38 cellular contexts compared by ENCODE assay signal in the genomic region with DNA sequence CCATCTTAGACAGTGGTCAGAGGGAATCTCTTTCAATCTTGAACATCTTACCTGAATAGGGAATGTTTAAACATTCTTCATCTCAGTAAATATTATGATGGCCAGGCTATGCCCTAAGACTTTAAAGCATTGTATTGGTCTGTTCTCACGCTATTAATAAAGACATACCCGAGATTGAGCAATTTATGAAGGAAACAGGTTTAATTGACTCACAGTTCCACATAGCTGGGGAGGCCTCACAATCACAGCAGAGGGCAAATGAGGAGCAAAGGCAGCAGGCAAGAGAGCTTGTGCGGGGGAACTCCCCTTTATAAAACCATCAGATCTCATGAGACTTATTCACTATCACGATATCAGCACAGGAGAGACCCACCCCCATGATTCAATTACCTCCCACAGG. TPM values are rescaled to one million over a fixed set of nuclear protein-coding genes. Genes with fewer than 3 reads are reported as not detected.
"Had no signal": no experiment of that assay in that cellular context is flagged by ENCODE, and none has a peak within 500 bp of the region (broad histone marks: within the 10 kb centered on the region; RNA-seq: fewer than 3 reads in every experiment).

No MANE protein-coding gene starts in this region.

- H3K9me3 ChIP-seq: adrenal gland, ascending aorta, body of pancreas had no signal

- H3K36me3 ChIP-seq: adrenal gland, ascending aorta, brain microvascular endothelial cell, cardiac muscle cell had no signal

- H3K9me3 Mint-ChIP-seq: activated naive CD4-positive, alpha-beta T cell treated with anti-CD3 and anti-CD28 coated beads for 36 hours; activated naive CD4-positive, alpha-beta T cell treated with anti-CD3 and anti-CD28 coated beads, Interleukin-2, amount 10 ng/mL, durations not matched to agents 7 days and 5 days; activated naive CD4-positive, alpha-beta T cell treated with anti-CD3 and anti-CD28 coated beads, Interleukin-2, amount 50 U/mL, for 24 hours; activated naive CD8-positive, alpha-beta T cell treated with anti-CD3 and anti-CD28 coated beads for 36 hours; activated naive CD8-positive, alpha-beta T cell treated with anti-CD3 and anti-CD28 coated beads, Interleukin-2, amount 10 ng/mL, durations not matched to agents 7 days and 5 days had no signal

- DNase-seq: activated effector memory CD4-positive, alpha-beta T cell treated with anti-CD3 and anti-CD28 coated beads, Interleukin-2, amount 50 U/mL, for 16 hours; activated effector memory CD4-positive, alpha-beta T cell treated with Interleukin-2 at 50 U/mL for 16 hours; activated gamma-delta T cell; activated gamma-delta T cell treated with Interleukin-2 at 50 U/mL for 16 hours; activated naive CD4-positive, alpha-beta T cell; activated naive CD4-positive, alpha-beta T cell treated with anti-CD3 and anti-CD28 coated beads for 36 hours; activated naive CD4-positive, alpha-beta T cell treated with anti-CD3 and anti-CD28 coated beads, Interleukin-2, amount 10 ng/mL, durations not matched to agents 7 days and 5 days; activated naive CD4-positive, alpha-beta T cell treated with anti-CD3 and anti-CD28 coated beads, Interleukin-2, amount 50 U/mL, for 16 hours; activated naive CD4-positive, alpha-beta T cell treated with Interleukin-2 at 50 U/mL for 16 hours; activated naive CD8-positive, alpha-beta T cell treated with anti-CD3 and anti-CD28 coated beads for 36 hours; activated naive CD8-positive, alpha-beta T cell treated with anti-CD3 and anti-CD28 coated beads, Interleukin-2, amount 10 ng/mL, durations not matched to agents 7 days and 5 days; activated naive CD8-positive, alpha-beta T cell treated with anti-CD3 and anti-CD28 coated beads, Interleukin-2, amount 50 U/mL, for 24 hours; activated T-cell treated with anti-CD3 and anti-CD28 coated beads for 4 hours; activated T-cell treated with anti-CD3 and anti-CD28 coated beads, Interleukin-2, amount 50 U/mL, for 1 hour; activated T-cell treated with anti-CD3 and anti-CD28 coated beads, Interleukin-2, amount 50 U/mL, for 24 hours; activated T-cell treated with anti-CD3 and anti-CD28 coated beads, Interleukin-2, amount 50 U/mL, for 4 hours; activated T-cell treated with anti-CD3 and anti-CD28 coated beads, Interleukin-2, amount 50 U/mL, for 48 hours; activated T-cell treated with anti-CD3 and anti-CD28 coated beads, Interleukin-2, amount 50 U/mL, for 72 hours; adrenal gland; amniotic stem cell; amygdala; anterior cingulate cortex; aorta; body of pancreas; brain microvascular endothelial cell; caudate nucleus; central memory CD4-positive, alpha-beta T cell; cerebellar nuclear complex had no signal

- H3K27ac Mint-ChIP-seq: activated naive CD4-positive, alpha-beta T cell treated with anti-CD3 and anti-CD28 coated beads for 36 hours; activated naive CD4-positive, alpha-beta T cell treated with anti-CD3 and anti-CD28 coated beads, Interleukin-2, amount 10 ng/mL, durations not matched to agents 7 days and 5 days; activated naive CD4-positive, alpha-beta T cell treated with anti-CD3 and anti-CD28 coated beads, Interleukin-2, amount 50 U/mL, for 24 hours; activated naive CD4-positive, alpha-beta T cell treated with anti-CD3 and anti-CD28 coated beads, Interleukin-2, amount 50 U/mL, for 72 hours; activated naive CD8-positive, alpha-beta T cell; activated naive CD8-positive, alpha-beta T cell treated with anti-CD3 and anti-CD28 coated beads for 36 hours; activated naive CD8-positive, alpha-beta T cell treated with anti-CD3 and anti-CD28 coated beads, Interleukin-2, amount 10 ng/mL, durations not matched to agents 7 days and 5 days; activated naive CD8-positive, alpha-beta T cell treated with anti-CD3 and anti-CD28 coated beads, Interleukin-2, amount 50 U/mL, for 24 hours; activated T-cell treated with anti-CD3 and anti-CD28 coated beads, Interleukin-2, amount 50 U/mL, for 24 hours; activated T-cell treated with anti-CD3 and anti-CD28 coated beads, Interleukin-2, amount 50 U/mL, for 72 hours; activated T-helper 1 cell treated with anti-CD3 and anti-CD28 coated beads, Interleukin-12 subunit alpha, Interleukin-12 subunit beta, Interleukin-2, Interleukin-4 antibody, amounts not matched to agents 30 ng/mL and 10 ng/mL and 1 ng/mL, durations not matched to agents 14 hours and 24 hours and 36 hours; activated T-helper 17 cell treated with anti-CD3 and anti-CD28 coated beads, Interleukin-2, amount 50 U/mL, for 72 hours; brain had no signal

- H3K4me3 Mint-ChIP-seq: activated naive CD4-positive, alpha-beta T cell treated with anti-CD3 and anti-CD28 coated beads for 36 hours; activated naive CD4-positive, alpha-beta T cell treated with anti-CD3 and anti-CD28 coated beads, Interleukin-2, amount 10 ng/mL, durations not matched to agents 7 days and 5 days; activated naive CD4-positive, alpha-beta T cell treated with anti-CD3 and anti-CD28 coated beads, Interleukin-2, amount 50 U/mL, for 24 hours; activated naive CD8-positive, alpha-beta T cell; activated naive CD8-positive, alpha-beta T cell treated with anti-CD3 and anti-CD28 coated beads for 36 hours; activated naive CD8-positive, alpha-beta T cell treated with anti-CD3 and anti-CD28 coated beads, Interleukin-2, amount 10 ng/mL, durations not matched to agents 7 days and 5 days; activated naive CD8-positive, alpha-beta T cell treated with anti-CD3 and anti-CD28 coated beads, Interleukin-2, amount 50 U/mL, for 24 hours; activated T-cell treated with anti-CD3 and anti-CD28 coated beads, Interleukin-2, amount 50 U/mL, for 24 hours; activated T-cell treated with anti-CD3 and anti-CD28 coated beads, Interleukin-2, amount 50 U/mL, for 4 hours; activated T-cell treated with anti-CD3 and anti-CD28 coated beads, Interleukin-2, amount 50 U/mL, for 72 hours; activated T-helper 1 cell treated with anti-CD3 and anti-CD28 coated beads, Interleukin-12 subunit alpha, Interleukin-12 subunit beta, Interleukin-2, Interleukin-4 antibody, amounts not matched to agents 30 ng/mL and 10 ng/mL and 1 ng/mL, durations not matched to agents 14 hours and 24 hours and 36 hours; activated T-helper 17 cell treated with anti-CD3 and anti-CD28 coated beads, Interleukin-2, amount 50 U/mL, for 72 hours; brain; central memory CD8-positive, alpha-beta T cell had no signal

- H3K27me3 Mint-ChIP-seq: activated naive CD4-positive, alpha-beta T cell treated with anti-CD3 and anti-CD28 coated beads, Interleukin-2, amount 10 ng/mL, durations not matched to agents 7 days and 5 days; activated naive CD4-positive, alpha-beta T cell treated with anti-CD3 and anti-CD28 coated beads, Interleukin-2, amount 50 U/mL, for 24 hours; activated naive CD8-positive, alpha-beta T cell treated with anti-CD3 and anti-CD28 coated beads, Interleukin-2, amount 10 ng/mL, durations not matched to agents 7 days and 5 days; activated naive CD8-positive, alpha-beta T cell treated with anti-CD3 and anti-CD28 coated beads, Interleukin-2, amount 50 U/mL, for 24 hours; activated T-cell treated with anti-CD3 and anti-CD28 coated beads, Interleukin-2, amount 50 U/mL, for 24 hours; brain; central memory CD8-positive, alpha-beta T cell had no signal

- H3K27ac ChIP-seq: adrenal gland, ascending aorta, body of pancreas, brain microvascular endothelial cell, cardiac muscle cell had no signal

- H3K36me3 Mint-ChIP-seq: activated naive CD4-positive, alpha-beta T cell treated with anti-CD3 and anti-CD28 coated beads, Interleukin-2, amount 10 ng/mL, durations not matched to agents 7 days and 5 days; activated naive CD4-positive, alpha-beta T cell treated with anti-CD3 and anti-CD28 coated beads, Interleukin-2, amount 50 U/mL, for 24 hours; activated naive CD8-positive, alpha-beta T cell; activated naive CD8-positive, alpha-beta T cell treated with anti-CD3 and anti-CD28 coated beads for 36 hours; activated naive CD8-positive, alpha-beta T cell treated with anti-CD3 and anti-CD28 coated beads, Interleukin-2, amount 10 ng/mL, durations not matched to agents 7 days and 5 days; brain had no signal

- H3K27me3 ChIP-seq: adrenal gland, ascending aorta, body of pancreas, brain microvascular endothelial cell, cardiac muscle cell had no signal

- FAIRE-seq: astrocyte had no signal

- H3K4me3 ChIP-seq: adrenal gland, ascending aorta, body of pancreas, cardiac muscle cell had no signal

- H3K4me1 Mint-ChIP-seq: activated naive CD4-positive, alpha-beta T cell treated with anti-CD3 and anti-CD28 coated beads, Interleukin-2, amount 10 ng/mL, durations not matched to agents 7 days and 5 days; activated naive CD4-positive, alpha-beta T cell treated with anti-CD3 and anti-CD28 coated beads, Interleukin-2, amount 50 U/mL, for 24 hours; activated naive CD8-positive, alpha-beta T cell treated with anti-CD3 and anti-CD28 coated beads for 36 hours; activated naive CD8-positive, alpha-beta T cell treated with anti-CD3 and anti-CD28 coated beads, Interleukin-2, amount 10 ng/mL, durations not matched to agents 7 days and 5 days; activated naive CD8-positive, alpha-beta T cell treated with anti-CD3 and anti-CD28 coated beads, Interleukin-2, amount 50 U/mL, for 24 hours; activated T-helper 17 cell treated with anti-CD3 and anti-CD28 coated beads, Interleukin-2, amount 50 U/mL, for 72 hours; brain; central memory CD8-positive, alpha-beta T cell had no signal

- H3K4me1 ChIP-seq: adrenal gland, ascending aorta had no signal

RNA-seq across cellular contexts. Expression of a gene that starts 55.3 kb away (rescaled TPM):
- total RNA-seq: activated naive CD4-positive, alpha-beta T cell treated with anti-CD3 and anti-CD28 coated beads for 36 hours; activated naive CD4-positive, alpha-beta T cell treated with anti-CD3 and anti-CD28 coated beads, Interleukin-2, amount 50 U/mL, for 72 hours; activated naive CD8-positive, alpha-beta T cell treated with anti-CD3 and anti-CD28 coated beads for 36 hours; activated naive CD8-positive, alpha-beta T cell treated with anti-CD3 and anti-CD28 coated beads, Interleukin-2, amount 10 ng/mL, durations not matched to agents 7 days and 5 days; activated T-cell treated with anti-CD3 and anti-CD28 coated beads, Interleukin-2, amount 50 U/mL, for 72 hours; activated T-helper 1 cell treated with anti-CD3 and anti-CD28 coated beads, Interleukin-12 subunit alpha, Interleukin-12 subunit beta, Interleukin-2, Interleukin-4 antibody, amounts not matched to agents 30 ng/mL and 10 ng/mL and 1 ng/mL, durations not matched to agents 14 hours and 24 hours and 36 hours; activated T-helper 17 cell treated with anti-CD3 and anti-CD28 coated beads, Interleukin-2, amount 50 U/mL, for 72 hours had no signal
